Comparison of ENCODE assay signal across 18 cellular contexts in genomic region chrX:148541461-148541983, GRCh38. TPM values are rescaled to one million over a fixed set of nuclear protein-coding genes. Genes with fewer than 3 reads are reported as not detected.
A peak's percentile ranks its signal among the peaks of the same experiment; 100 is the strongest.
DNase-seq lines count a peak whose midpoint lies in the region; ATAC-seq and TF ChIP-seq lines count a peak whose summit lies in the region.
"Had no signal": no experiment of that assay in that cellular context is flagged by ENCODE, and none has a peak within 500 bp of the region (broad histone marks: within the 10 kb centered on the region; RNA-seq: fewer than 3 reads in every experiment).

No MANE protein-coding gene starts in this region.

- H3K4me3 ChIP-seq in OCI-LY1 (ENCODE audit: low read depth, low read length, poor library complexity, severe bottlenecking) (peak overlapping the region; percentile 38), endodermal cell (ENCODE audit: low read length) (no peak overlapping the region), heart left ventricle (no peak overlapping the region)
- H3K4me3 ChIP-seq: uterus had no signal

- H3K9me3 Mint-ChIP-seq in endodermal cell = peaks cover 39% of the 10 kb centered on the region
- H3K9me3 Mint-ChIP-seq: CD4-positive, CD25-positive, alpha-beta regulatory T cell had no signal

- no peaks in the 10 kb centered on the region for H3K36me3 Mint-ChIP-seq in endodermal cell (ENCODE audit: low read depth)
- H3K36me3 Mint-ChIP-seq: CD4-positive, CD25-positive, alpha-beta regulatory T cell had no signal

- H3K4me1 Mint-ChIP-seq in endodermal cell = peaks cover 24% of the 10 kb centered on the region
- H3K4me1 Mint-ChIP-seq: CD4-positive, CD25-positive, alpha-beta regulatory T cell had no signal

- H3K9ac ChIP-seq in OCI-LY1 (ENCODE audit: low read length) (peak overlapping the region; percentile 48; the same call in 1 of the 2 replicates), endodermal cell (ENCODE audit: extremely low read depth, low read length, poor library complexity, severe bottlenecking) (no peak overlapping the region)

- no peak for TF ChIP-seq CTCF in OCI-LY1 (IDR thresholded peaks at IDR 0.05; ENCODE audit: low read length)
- TF ChIP-seq CTCF in endodermal cell (conservative IDR thresholded peaks at IDR 0.05) = no peak
- TF ChIP-seq CTCF in heart left ventricle (IDR thresholded peaks at IDR 0.05) = no peak

- TF ChIP-seq POLR2A in heart left ventricle (IDR thresholded peaks at IDR 0.05) = no peak

- H3K4me1 ChIP-seq in OCI-LY1 (ENCODE audit: insufficient read depth, low read length, severe bottlenecking) (peaks cover 84% of the 10 kb centered on the region), endodermal cell (ENCODE audit: control insufficient read depth, insufficient read depth, low read length) (peaks cover 3% of the 10 kb centered on the region), heart left ventricle (no peaks in the 10 kb centered on the region)
- H3K4me1 ChIP-seq: uterus had no signal

- no peaks in the 10 kb centered on the region for H3F3A ChIP-seq in OCI-LY1 (ENCODE audit: insufficient read depth, low read length)

- ATAC-seq in GM18511 (IDR thresholded peaks at IDR 0.05; ENCODE audit: unreplicated experiment) (peak; percentile 72), GM21423 (IDR thresholded peaks at IDR 0.05; ENCODE audit: unreplicated experiment) (peak; percentile 81), HG03135 (IDR thresholded peaks at IDR 0.05; ENCODE audit: unreplicated experiment) (peak; percentile 74), heart left ventricle (no peak), GM18858 (IDR thresholded peaks at IDR 0.05; ENCODE audit: unreplicated experiment) (no peak)

- intact Hi-C loops in heart left ventricle (cut with DNase I) = no loop called here

- H3K27ac Mint-ChIP-seq in endodermal cell = no peak overlapping the region

- peak overlapping the region; percentile 56 for H3K4me2 ChIP-seq in OCI-LY1 (ENCODE audit: low read length)

- DNase-seq in endodermal cell = no peak
- DNase-seq in heart left ventricle = no peak
- DNase-seq in NCI-H510A treated with DMSO at 0.1 percent for 48 hours (lab: John Stamatoyannopoulos, UW) = no peak
- DNase-seq: ACHN; activated CD4-positive, alpha-beta T cell treated with anti-CD3 and anti-CD28 coated beads for 48 hours; CD4-positive, CD25-positive, alpha-beta regulatory T cell; cortex of kidney; head of caudate nucleus; NCI-H1417 treated with DMSO at 0.1 percent for 48 hours; NCI-H69; SHP77 treated with DMSO at 0.1 percent for 48 hours; T-helper 1 cell; uterus had no signal

- no peak overlapping the region for H3K4me3 Mint-ChIP-seq in endodermal cell
- H3K4me3 Mint-ChIP-seq: CD4-positive, CD25-positive, alpha-beta regulatory T cell had no signal

- H3K27ac ChIP-seq in OCI-LY1 (ENCODE audit: low read depth, low read length, poor library complexity, severe bottlenecking) (peak overlapping the region; percentile 85), endodermal cell (ENCODE audit: low read depth, low read length) (no peak overlapping the region), heart left ventricle (no peak overlapping the region)
- H3K27ac ChIP-seq: uterus had no signal

- peaks cover 33% of the 10 kb centered on the region for H3K79me2 ChIP-seq in OCI-LY1 (ENCODE audit: insufficient read depth, low read length)

- no peaks in the 10 kb centered on the region for H4K20me1 ChIP-seq in OCI-LY1 (ENCODE audit: insufficient read depth, low read length)

- H3K36me3 ChIP-seq in OCI-LY1 (ENCODE audit: insufficient read depth, low read length) (no peaks in the 10 kb centered on the region), endodermal cell (ENCODE audit: control insufficient read depth, insufficient read depth, low read length) (no peaks in the 10 kb centered on the region), heart left ventricle (no peaks in the 10 kb centered on the region)
- H3K36me3 ChIP-seq: uterus had no signal

- H3K27me3 ChIP-seq in OCI-LY1 (ENCODE audit: insufficient read depth, low read length) (no peaks in the 10 kb centered on the region), endodermal cell (ENCODE audit: control insufficient read depth, insufficient read depth, low read length, poor library complexity, severe bottlenecking) (no peaks in the 10 kb centered on the region), heart left ventricle (peaks cover 0 to 4% (median 0%) of the 10 kb centered on the region in 9 donors)
- H3K27me3 ChIP-seq: uterus had no signal

- no peaks in the 10 kb centered on the region for H3K27me3 Mint-ChIP-seq in endodermal cell (ENCODE audit: insufficient read depth)
- H3K27me3 Mint-ChIP-seq: CD4-positive, CD25-positive, alpha-beta regulatory T cell had no signal

- no peaks in the 10 kb centered on the region for H3K9me2 ChIP-seq in OCI-LY1 (ENCODE audit: low read depth, low read length)

- H3K9me3 ChIP-seq in OCI-LY1 (ENCODE audit: low read length) = no peaks in the 10 kb centered on the region
- no peaks in the 10 kb centered on the region for H3K9me3 ChIP-seq in endodermal cell (ENCODE audit: control insufficient read depth, low read length)
- no peaks in the 10 kb centered on the region for H3K9me3 ChIP-seq in heart left ventricle
- H3K9me3 ChIP-seq: uterus had no signal

- H2AFZ ChIP-seq in OCI-LY1 (ENCODE audit: low read length) = no peak overlapping the region

RNA-seq across cellular contexts. Expression of gene AFF2, which starts 41.1 kb away (rescaled TPM):
- total RNA-seq in endodermal cell = 1 to 10 TPM; 3.7 to 5.6 TPM
- 8.0 TPM for polyA plus RNA-seq in endodermal cell (2013, experiment 1 of 2)
- 8.9 TPM for polyA plus RNA-seq in endodermal cell (2013, experiment 2 of 2)
- under 1 TPM; 0.02 to 0.83 (median 0.32) TPM for total RNA-seq in heart left ventricle
- under 1 TPM; under 0.01 to 0.01 TPM for polyA plus RNA-seq in heart left ventricle
- polyA plus RNA-seq: CD4-positive, CD25-positive, alpha-beta regulatory T cell had no signal

Comparison
In these comparisons a context has a peak if more than half of its experiments do, and no peak if none do; other contexts are left out.
1. ATAC-seq: peak in GM18511 (single experiment), GM21423 (single experiment) and HG03135 (single experiment); none in heart left ventricle (0 of 4) and GM18858 (single experiment).